ENCODE assay signal across 9 cellular contexts in the genomic region with DNA sequence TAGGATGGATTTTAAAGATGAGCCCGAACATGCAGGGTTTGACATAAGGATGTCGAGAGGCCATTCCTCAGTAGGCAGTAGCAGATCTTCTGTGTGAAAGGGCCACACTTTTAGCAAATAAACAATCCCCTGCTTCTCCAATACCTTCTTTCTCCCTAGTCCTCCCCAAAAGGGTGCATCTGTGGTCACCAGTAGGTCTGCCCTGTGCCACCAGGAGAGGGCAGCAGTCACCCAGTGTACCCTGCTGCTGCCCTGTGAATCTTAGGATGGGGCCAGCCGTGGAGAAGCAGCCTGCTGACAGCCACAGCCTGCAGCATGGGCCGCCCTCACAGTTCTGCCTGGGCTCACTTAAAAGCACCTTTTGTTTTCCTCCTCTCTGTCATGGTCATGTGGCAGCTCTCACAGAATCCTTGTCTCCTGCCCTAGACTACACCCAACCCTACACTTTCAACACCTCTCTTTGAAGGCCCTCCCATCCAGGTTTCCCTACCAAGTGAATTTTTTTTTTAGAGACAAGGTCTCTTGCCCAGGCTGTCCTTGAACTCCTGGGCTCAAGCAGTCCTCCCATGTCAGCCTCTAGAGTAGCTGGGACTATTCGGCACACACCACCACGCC. TPM values are rescaled to one million over a fixed set of nuclear protein-coding genes. Genes with fewer than 3 reads are reported as not detected.
A peak's percentile ranks its signal among the peaks of the same experiment; 100 is the strongest.
DNase-seq lines count a peak whose midpoint lies in the region; ATAC-seq, FAIRE-seq and TF ChIP-seq lines count a peak whose summit lies in the region.
"Not testable (repeated sequence)": the region's sequence is repeated elsewhere in the genome, so short reads cannot be mapped to it uniquely, and the experiment has no call there.
"Had no signal": no experiment of that assay in that cellular context is flagged by ENCODE, and none has a peak within 500 bp of the region (broad histone marks: within the 10 kb centered on the region; RNA-seq: fewer than 3 reads in every experiment).

No MANE protein-coding gene starts in this region.

- H3K36me3 Mint-ChIP-seq in CD14-positive monocyte; activated CD4-positive, alpha-beta T cell treated with anti-CD3 and anti-CD28 coated beads for 36 hours (ENCODE audit: low read depth); astrocyte (ENCODE audit: low read depth, unreplicated experiment): not testable (repeated sequence)

- FAIRE-seq in astrocyte (lab: Jason Lieb, UNC), result not testable (repeated sequence)

- intact Hi-C loops in CD14-positive monocyte (cut with micrococcal nuclease); HCT116 (cut with micrococcal nuclease); activated CD4-positive, alpha-beta T cell treated with anti-CD3 and anti-CD28 coated beads for 36 hours (cut with DNase I, micrococcal nuclease): not testable (repeated sequence)

- H3K4me1 Mint-ChIP-seq in CD14-positive monocyte, result peaks cover 10% of the 10 kb centered on the region
- H3K4me1 Mint-ChIP-seq in activated CD4-positive, alpha-beta T cell treated with anti-CD3 and anti-CD28 coated beads for 36 hours, result peaks cover 20% of the 10 kb centered on the region
- peaks cover 22% of the 10 kb centered on the region for H3K4me1 Mint-ChIP-seq in astrocyte (ENCODE audit: low read depth, unreplicated experiment)

- not testable (repeated sequence) for ATAC-seq in HCT116; activated CD4-positive, alpha-beta T cell treated with anti-CD3 and anti-CD28 coated beads for 36 hours

- not testable (repeated sequence) for H2AFZ ChIP-seq in HCT116 (ENCODE audit: low read depth, low read length, poor library complexity, severe bottlenecking); OCI-LY1 (ENCODE audit: low read length); astrocyte (ENCODE audit: low read depth, low read length)

- not testable (repeated sequence) for H4K20me1 ChIP-seq in HCT116 (ENCODE audit: insufficient read depth); OCI-LY1 (ENCODE audit: insufficient read depth, low read length); astrocyte (ENCODE audit: insufficient read depth, low read length)

- H3K27ac Mint-ChIP-seq in CD14-positive monocyte (peak overlapping the region in 1 of 7 donors; percentile 21), astrocyte (ENCODE audit: unreplicated experiment) (peak overlapping the region; percentile 34)
- H3K27ac Mint-ChIP-seq in activated CD4-positive, alpha-beta T cell treated with anti-CD3 and anti-CD28 coated beads for 36 hours, result not testable (repeated sequence)

- H3K9me2 ChIP-seq in HCT116 (ENCODE audit: insufficient read depth); OCI-LY1 (ENCODE audit: low read depth, low read length): not testable (repeated sequence)

- H3K79me2 ChIP-seq in HCT116 (ENCODE audit: insufficient read depth, low read length); OCI-LY1 (ENCODE audit: insufficient read depth, low read length); astrocyte (ENCODE audit: insufficient read depth, low read length): not testable (repeated sequence)

- H3K27me3 ChIP-seq in HCT116 (ENCODE audit: insufficient read depth, low read length); OCI-LY1 (ENCODE audit: insufficient read depth, low read length); astrocyte (ENCODE audit: insufficient read depth, low read length): not testable (repeated sequence)

- not testable (repeated sequence) for H3K4me2 ChIP-seq in HCT116 (ENCODE audit: low read length); OCI-LY1 (ENCODE audit: low read length); astrocyte (ENCODE audit: low read length)

- not testable (repeated sequence) for BruUV-seq in HCT116 (replicated peaks; lab: Mats Ljungman, UMichigan)

- CTCF ChIA-PET in HCT116 (lab: Charles Lee), result interaction anchor here (1.0 kb wide), 1 partner anchor 7 kb away, joined by 3 read pairs; no protein-coding TSS in a partner anchor
- CTCF ChIA-PET in activated CD4-positive, alpha-beta T cell treated with anti-CD3 and anti-CD28 coated beads for 36 hours (lab: Charles Lee), result interaction anchor here (0.6 kb wide), 1 partner anchor 175 kb away, joined by 4 read pairs; no protein-coding TSS in a partner anchor

- not testable (repeated sequence) for H3K9me3 Mint-ChIP-seq in CD14-positive monocyte; activated CD4-positive, alpha-beta T cell treated with anti-CD3 and anti-CD28 coated beads for 36 hours (ENCODE audit: low read depth); astrocyte (ENCODE audit: unreplicated experiment)

- H3K4me3 Mint-ChIP-seq in CD14-positive monocyte; activated CD4-positive, alpha-beta T cell treated with anti-CD3 and anti-CD28 coated beads for 36 hours; astrocyte (ENCODE audit: unreplicated experiment): not testable (repeated sequence)

- H3K4me3 ChIP-seq in HCT116 (replicated peaks in 1 of 2; ENCODE audit: low read depth in 1 of 2, low read length in 2 of 2); OCI-LY1 (ENCODE audit: low read depth, low read length, poor library complexity, severe bottlenecking); astrocyte (ENCODE audit: insufficient read depth, low read depth, low read length); fibroblast of villous mesenchyme (ENCODE audit: low read depth, low read length): not testable (repeated sequence)

- H3K27me3 Mint-ChIP-seq in CD14-positive monocyte (ENCODE audit: low read depth in 3 of 3); activated CD4-positive, alpha-beta T cell treated with anti-CD3 and anti-CD28 coated beads for 36 hours; astrocyte (ENCODE audit: low read depth, unreplicated experiment): not testable (repeated sequence)

- not testable (repeated sequence) for H3K27ac ChIP-seq in HCT116 (ENCODE audit: low read depth, low read length); OCI-LY1 (ENCODE audit: low read depth, low read length, poor library complexity, severe bottlenecking); astrocyte (ENCODE audit: low read depth, low read length)

- H3K4me1 ChIP-seq in HCT116 (ENCODE audit: control insufficient read depth in 1 of 2, insufficient read depth in 2 of 2, low read length in 2 of 2) (peaks cover 21 to 42% of the 10 kb centered on the region in 2 experiments), OCI-LY1 (ENCODE audit: insufficient read depth, low read length, severe bottlenecking) (peaks cover 10% of the 10 kb centered on the region), astrocyte (ENCODE audit: insufficient read depth, low read length) (peaks cover 18% of the 10 kb centered on the region)

- TF ChIP-seq CTCF in CD14-positive monocyte (IDR thresholded peaks at IDR 0.05) (peak; percentile 60), HCT116 (IDR thresholded peaks at IDR 0.05 in 2 of 3, conservative IDR thresholded peaks at IDR 0.05 in 1 of 3; ENCODE audit: borderline replicate concordance in 1 of 3, insufficient read depth in 1 of 3, low read depth in 2 of 3, low read length in 2 of 3) (peak; percentile 48 to 58 (median 55); a peak in 5 of 6 replicates), OCI-LY1 (IDR thresholded peaks at IDR 0.05; ENCODE audit: low read length) (peak; percentile 41), astrocyte (IDR thresholded peaks at IDR 0.05; ENCODE audit: insufficient read depth, low read depth, low read length) (peak; percentile 25), fibroblast of villous mesenchyme (IDR thresholded peaks at IDR 0.05; ENCODE audit: insufficient read depth, low read depth, low read length) (peak; percentile 50)

- RAD21 ChIA-PET in HCT116 (lab: Charles Lee; ENCODE audit: low non-redundant PET in 1 of 2, low total read pairs in 2 of 2, uncharacterized antibody in 2 of 2, unreplicated experiment in 2 of 2), result not testable (repeated sequence)

- not testable (repeated sequence) for DNase-seq in CD14-positive monocyte (ENCODE audit: low spot score); HCT116 (ENCODE audit: low read depth, low spot score); astrocyte (ENCODE audit: low read depth)
- peak; percentile 66 for DNase-seq in activated CD4-positive, alpha-beta T cell treated with anti-CD3 and anti-CD28 coated beads for 36 hours
- DNase-seq in fibroblast of villous mesenchyme (ENCODE audit: low read depth), result peak; percentile 27
- peak; percentile 52 for DNase-seq in mucosa of gallbladder (ENCODE audit: low spot score)
- DNase-seq in stimulated activated CD8-positive, alpha-beta memory T cell treated with anti-CD3 and anti-CD28 coated beads, Interleukin-7, amount 100 ng/mL, for 1 hour (ENCODE audit: low read depth in 2 of 2), result peak; percentile 16 to 23

- H3K9me3 ChIP-seq in HCT116 (ENCODE audit: control insufficient read depth in 1 of 2, insufficient read depth in 1 of 2, low read depth in 1 of 2, low read length in 2 of 2); OCI-LY1 (ENCODE audit: low read length); astrocyte (ENCODE audit: insufficient read depth, low read depth, low read length): not testable (repeated sequence)

- H3K36me3 ChIP-seq in HCT116 (ENCODE audit: control insufficient read depth in 1 of 2, insufficient read depth in 2 of 2, low read length in 2 of 2); OCI-LY1 (ENCODE audit: insufficient read depth, low read length); astrocyte (ENCODE audit: insufficient read depth, low read length): not testable (repeated sequence)

- H3F3A ChIP-seq in OCI-LY1 (ENCODE audit: insufficient read depth, low read length), result not testable (repeated sequence)

- TF ChIP-seq RAD21 in HCT116 (IDR thresholded peaks at IDR 0.05; ENCODE audit: low read depth), result peak; percentile 60

- not testable (repeated sequence) for H3K9ac ChIP-seq in HCT116 (ENCODE audit: low read length); OCI-LY1 (ENCODE audit: low read length); astrocyte (ENCODE audit: low read length)

- TF ChIP-seq POLR2A in HCT116 (IDR thresholded peaks at IDR 0.05; ENCODE audit: borderline replicate concordance, extremely low read depth, insufficient read depth, insufficient read length), result not testable (repeated sequence)

- POLR2A ChIA-PET in HCT116 (lab: Charles Lee); activated CD4-positive, alpha-beta T cell treated with anti-CD3 and anti-CD28 coated beads for 36 hours (lab: Charles Lee): not testable (repeated sequence)

RNA-seq across cellular contexts. Expression of gene DEFB108B, which starts 40.3 kb away (rescaled TPM):
- not detected for polyA plus RNA-seq in CD14-positive monocyte
- total RNA-seq in HCT116 (2021; ENCODE audit: unreplicated experiment) (not detected), astrocyte (not detected in 2 replicates), fibroblast of villous mesenchyme (not detected in 2 replicates), mucosa of gallbladder (not detected)
- not detected in 2 replicates for polyA plus RNA-seq in HCT116 (2012)
- not detected for total RNA-seq in activated CD4-positive, alpha-beta T cell treated with anti-CD3 and anti-CD28 coated beads for 36 hours
- total RNA-seq: esophagus mucosa had no signal
